In genomic region chr20:4459081-4459480, GRCh38 we compare ENCODE assay signal across 18 cellular contexts.
DNase-seq lines count a peak whose midpoint lies in the region; ATAC-seq and TF ChIP-seq lines count a peak whose summit lies in the region.
"Had no signal": no experiment of that assay in that cellular context is flagged by ENCODE, and none has a peak within 500 bp of the region (broad histone marks: within the 10 kb centered on the region; RNA-seq: fewer than 3 reads in every experiment).

No MANE protein-coding gene starts in this region.

- H3K27me3 ChIP-seq in GM23338 (ENCODE audit: insufficient read depth) (no peaks in the 10 kb centered on the region), RWPE2 (ENCODE audit: insufficient read depth, poor library complexity, severe bottlenecking) (no peaks in the 10 kb centered on the region), parathyroid adenoma (ENCODE audit: control insufficient read depth, insufficient read depth, low read length) (no peaks in the 10 kb centered on the region), colonic mucosa (no peaks in the 10 kb centered on the region)
- H3K27me3 ChIP-seq: BLaER1 treated with 17β-estradiol and CSF1 and Interleukin-3, amounts not matched to agents 10 nM and 100 nM had no signal

- ATAC-seq in GM23338 (no peak), RWPE2 (ENCODE audit: low read depth) (no peak)
- ATAC-seq: CD8-positive, alpha-beta T cell; GM12878; K562 had no signal

- no peaks in the 10 kb centered on the region for H3K9me3 ChIP-seq in RWPE2 (ENCODE audit: severe bottlenecking)
- no peaks in the 10 kb centered on the region for H3K9me3 ChIP-seq in parathyroid adenoma (ENCODE audit: control insufficient read depth, low read length)
- H3K9me3 ChIP-seq in colonic mucosa, result no peaks in the 10 kb centered on the region

- H3K4me1 ChIP-seq in GM23338 (ENCODE audit: insufficient read depth) (peaks cover 10% of the 10 kb centered on the region), RWPE2 (ENCODE audit: insufficient read depth, poor library complexity, severe bottlenecking) (peaks cover 38% of the 10 kb centered on the region), parathyroid adenoma (peaks cover 8% of the 10 kb centered on the region), colonic mucosa (no peaks in the 10 kb centered on the region)

- no peak overlapping the region for H3K27ac Mint-ChIP-seq in GM23338
- H3K27ac Mint-ChIP-seq: B cell; CD8-positive, alpha-beta T cell; H9 had no signal

- H4K20me1 ChIP-seq in GM23338 (replicated peaks; ENCODE audit: insufficient read depth), result no peaks in the 10 kb centered on the region
- H4K20me1 ChIP-seq: BLaER1 treated with 17β-estradiol and CSF1 and Interleukin-3, amounts not matched to agents 10 nM and 100 nM had no signal

- DNase-seq in GM23338 (ENCODE audit: low spot score), result peak; percentile 15
- peak; percentile 40 for DNase-seq in HT-29 (ENCODE audit: low spot score)
- no peak for DNase-seq in RWPE2 (ENCODE audit: low spot score)
- DNase-seq in GM13977 (ENCODE audit: low spot score), result no peak
- no peak for DNase-seq in effector CD8-positive, alpha-beta T cell (lab: John Stamatoyannopoulos, UW)
- DNase-seq in colonic mucosa, result no peak
- DNase-seq: Calu3; CD8-positive, alpha-beta T cell; DMS79 treated with DMSO at 0.1 percent for 48 hours; GF-D8; H9; IMR-90 had no signal

- H3K4me3 ChIP-seq in GM23338 (no peak overlapping the region), RWPE2 (ENCODE audit: severe bottlenecking) (no peak overlapping the region), parathyroid adenoma (ENCODE audit: low read depth, low read length) (no peak overlapping the region), colonic mucosa (no peak overlapping the region)
- H3K4me3 ChIP-seq: BLaER1 treated with 17β-estradiol and CSF1 and Interleukin-3, amounts not matched to agents 10 nM and 100 nM; GM12878; K562 had no signal

- intact Hi-C loops in colonic mucosa (cut with DNase I), result no loop called here

- no peak overlapping the region for H3K4me3 Mint-ChIP-seq in GM23338
- H3K4me3 Mint-ChIP-seq: B cell; CD8-positive, alpha-beta T cell; H9 had no signal

- H3K79me2 ChIP-seq in GM23338 (replicated peaks; ENCODE audit: insufficient read depth), result no peaks in the 10 kb centered on the region
- no peaks in the 10 kb centered on the region for H3K79me2 ChIP-seq in parathyroid adenoma

- in situ Hi-C loops in GM13977 (cut with MboI; ENCODE audit: low pct_unique_long_range_greater_than_20kb, low sequenced_read_pairs, unreplicated experiment), result no loop called here

- H3K9me2 ChIP-seq in GM23338 (ENCODE audit: insufficient read depth), result peaks cover 6% of the 10 kb centered on the region; the same call in 1 of the 2 replicates

- H3K9ac ChIP-seq in parathyroid adenoma (no peak overlapping the region), colonic mucosa (ENCODE audit: low read depth in 2 of 2, low read length in 2 of 2) (no peak overlapping the region)
- H3K9ac ChIP-seq: BLaER1 treated with 17β-estradiol and CSF1 and Interleukin-3, amounts not matched to agents 10 nM and 100 nM had no signal

- no peak overlapping the region for H3K27ac ChIP-seq in GM23338 (ENCODE audit: low read depth)
- peak overlapping the region; percentile 83 for H3K27ac ChIP-seq in RWPE2 (ENCODE audit: poor library complexity, severe bottlenecking)
- peak overlapping the region; percentile 74 for H3K27ac ChIP-seq in parathyroid adenoma
- H3K27ac ChIP-seq in colonic mucosa, result no peak overlapping the region
- H3K27ac ChIP-seq: BLaER1 treated with 17β-estradiol and CSF1 and Interleukin-3, amounts not matched to agents 10 nM and 100 nM; HL-60 had no signal

- H3K4me2 ChIP-seq in GM23338, result no peak overlapping the region
- H3K4me2 ChIP-seq in parathyroid adenoma (ENCODE audit: low read length), result no peak overlapping the region
- H3K4me2 ChIP-seq: BLaER1 treated with 17β-estradiol and CSF1 and Interleukin-3, amounts not matched to agents 10 nM and 100 nM had no signal

- H3F3A ChIP-seq in GM23338 (replicated peaks; ENCODE audit: low read depth), result no peaks in the 10 kb centered on the region

- no peak overlapping the region for H2AFZ ChIP-seq in GM23338
- H2AFZ ChIP-seq in parathyroid adenoma, result no peak overlapping the region

- peaks cover 3% of the 10 kb centered on the region; the same call in 2 of the 3 replicates for H3K9me3 Mint-ChIP-seq in GM23338

- TF ChIP-seq CTCF in GM23338 (conservative IDR thresholded peaks at IDR 0.05; ENCODE audit: low read depth in 2 of 2), result no peak
- TF ChIP-seq CTCF in RWPE2 (IDR thresholded peaks at IDR 0.05; ENCODE audit: poor library complexity, severe bottlenecking), result no peak
- TF ChIP-seq CTCF in parathyroid adenoma (IDR thresholded peaks at IDR 0.05), result no peak
- TF ChIP-seq CTCF in GM13977 (IDR thresholded peaks at IDR 0.05; ENCODE audit: extremely low read depth, insufficient read depth, missing control alignments), result no peak
- no peak for TF ChIP-seq CTCF in colonic mucosa (IDR thresholded peaks at IDR 0.05)

- H3K4me1 Mint-ChIP-seq in GM23338, result peaks cover 20% of the 10 kb centered on the region
- H3K4me1 Mint-ChIP-seq: B cell had no signal

- H3K36me3 ChIP-seq in GM23338 (ENCODE audit: insufficient read depth) (no peaks in the 10 kb centered on the region), RWPE2 (ENCODE audit: low read depth) (no peaks in the 10 kb centered on the region), parathyroid adenoma (ENCODE audit: control insufficient read depth, insufficient read depth, low read length) (no peaks in the 10 kb centered on the region), colonic mucosa (no peaks in the 10 kb centered on the region)
- H3K36me3 ChIP-seq: BLaER1 treated with 17β-estradiol and CSF1 and Interleukin-3, amounts not matched to agents 10 nM and 100 nM had no signal

- H3K36me3 Mint-ChIP-seq in GM23338 (ENCODE audit: low read depth), result peaks cover 5% of the 10 kb centered on the region; the same call in 2 of the 3 replicates
- H3K36me3 Mint-ChIP-seq: CD8-positive, alpha-beta T cell had no signal

- H3K27me3 Mint-ChIP-seq in GM23338 (ENCODE audit: insufficient read depth, low read depth, poor library complexity), result peaks cover 3% of the 10 kb centered on the region

TF ChIP-seq in GM23338, 12 proteins besides CTCF, POLR2A, EP300 and RAD21 (continues in another document):
- TF ChIP-seq POLR2AphosphoS5 (IDR thresholded peaks at IDR 0.05; ENCODE audit: low read depth) (no peak), ZNF331 (CRISPR knock-in tag; IDR thresholded peaks at IDR 0.05; ENCODE audit: low read depth) (no peak), ZNF114 (CRISPR knock-in tag; IDR thresholded peaks at IDR 0.05) (no peak), ZNF462 (CRISPR knock-in tag; IDR thresholded peaks at IDR 0.05) (no peak), NANOG (IDR thresholded peaks at IDR 0.05; ENCODE audit: borderline replicate concordance) (no peak), STAT1 (IDR thresholded peaks at IDR 0.05; ENCODE audit: unreplicated experiment) (no peak)

Comparison
In these comparisons a context has a peak if more than half of its experiments do, and no peak if none do; other contexts are left out.
1. DNase-seq: peak in GM23338 (single experiment) and HT-29 (single experiment); none in RWPE2 (single experiment), GM13977 (single experiment), effector CD8-positive, alpha-beta T cell (single experiment) and colonic mucosa (single experiment).
2. H3K27ac ChIP-seq: peak in RWPE2 (single experiment) and parathyroid adenoma (single experiment); none in GM23338 (single experiment) and colonic mucosa (single experiment).